Comparison of ENCODE assay signal across 14 cellular contexts in genomic region chr10:12187321-12187905, GRCh38.
"Had no signal": no experiment of that assay in that cellular context is flagged by ENCODE, and none has a peak within 500 bp of the region (broad histone marks: within the 10 kb centered on the region; RNA-seq: fewer than 3 reads in every experiment).

No MANE protein-coding gene starts in this region.

- H3K4me3 ChIP-seq: coronary artery, skin epidermis had no signal

- H3K27me3 ChIP-seq: neutrophil had no signal

- H3K27me3 Mint-ChIP-seq: activated CD4-positive, alpha-beta T cell treated with anti-CD3 and anti-CD28 coated beads, Interleukin-2, amount 10 ng/mL, durations not matched to agents 7 days and 5 days had no signal

- H3K9me3 Mint-ChIP-seq: mesothelial cell of epicardium had no signal

- H3K4me1 Mint-ChIP-seq: mesothelial cell of epicardium had no signal

- H3K27ac ChIP-seq: coronary artery, neutrophil, skin epidermis had no signal

- H3K27ac Mint-ChIP-seq: mesothelial cell of epicardium had no signal

- H3K4me3 Mint-ChIP-seq: activated CD4-positive, alpha-beta T cell treated with anti-CD3 and anti-CD28 coated beads, Interleukin-2, amount 10 ng/mL, durations not matched to agents 7 days and 5 days; mesothelial cell of epicardium had no signal

- DNase-seq: activated CD4-positive, alpha-beta T cell treated with anti-CD3 and anti-CD28 coated beads, Interleukin-2, amount 10 ng/mL, durations not matched to agents 7 days and 5 days; activated CD8-positive, alpha-beta memory T cell treated with anti-CD3 and anti-CD28 coated beads, Interleukin-2, amount 50 U/mL, for 4 hours; activated effector memory CD4-positive, alpha-beta T cell treated with anti-CD3 and anti-CD28 coated beads, Interleukin-2, amount 50 U/mL, for 16 hours; caudate nucleus; effector memory CD4-positive, alpha-beta T cell; hypothalamus; kidney glomerular epithelial cell; retina; SW 1271; trophoblast cell had no signal

- H3K9me3 ChIP-seq: neutrophil had no signal
